7 cellular contexts compared by ENCODE assay signal in genomic region chr9:129458155-129458661, GRCh38.
DNase-seq lines count a peak whose midpoint lies in the region; ATAC-seq lines count a peak whose summit lies in the region.

No MANE protein-coding gene starts in this region.

- WGBS in right cardiac atrium, result 36% methylated on average over 14 of the region's 14 CpGs

- DNase-seq in MV-4-11 (lab: John Stamatoyannopoulos, UW), result peak; percentile 62
- DNase-seq in activated T-cell treated with anti-CD3 and anti-CD28 coated beads, Interleukin-2, amount 50 U/mL, for 48 hours, result peak; percentile 67 to 74
- DNase-seq in right cardiac atrium, result peak in 2 of 3 donors; percentile 72 to 76
- DNase-seq in stimulated activated CD8-positive, alpha-beta memory T cell treated with anti-CD3 and anti-CD28 coated beads, Interleukin-4, amount 100 ng/mL, for 24 hours (ENCODE audit: low read depth), result peak; percentile 29
- DNase-seq in COLO829 (ENCODE audit: low spot score), result no peak

- H3K27ac ChIP-seq in right cardiac atrium (ENCODE audit: low read length), result peak overlapping the region; percentile 76

- H3K9me3 ChIP-seq in right cardiac atrium (ENCODE audit: control insufficient read depth, low read length), result no peaks in the 10 kb centered on the region

- intact Hi-C loops in right cardiac atrium (cut with DNase I), result no loop called here

- no peaks in the 10 kb centered on the region for H3K27me3 ChIP-seq in right cardiac atrium (ENCODE audit: control insufficient read depth, insufficient read depth)

- ATAC-seq in GM19395 (IDR thresholded peaks at IDR 0.05; ENCODE audit: unreplicated experiment) (peak; percentile 59), right cardiac atrium (no peak), HG03095 (IDR thresholded peaks at IDR 0.05; ENCODE audit: unreplicated experiment) (no peak)

- H3K4me1 ChIP-seq in right cardiac atrium (ENCODE audit: control insufficient read depth, insufficient read depth, low read length), result peaks cover 17% of the 10 kb centered on the region

- H3K4me3 ChIP-seq in right cardiac atrium (ENCODE audit: low read length), result no peak overlapping the region
